Comparison of ENCODE assay signal across 16 cellular contexts in genomic region chr5:116361979-116362577, GRCh38.
DNase-seq lines count a peak whose midpoint lies in the region; ATAC-seq and TF ChIP-seq lines count a peak whose summit lies in the region.
"Had no signal": no experiment of that assay in that cellular context is flagged by ENCODE, and none has a peak within 500 bp of the region (broad histone marks: within the 10 kb centered on the region; RNA-seq: fewer than 3 reads in every experiment).

No MANE protein-coding gene starts in this region.

- H3K9me3 ChIP-seq in breast epithelium: no peaks in the 10 kb centered on the region
- no peaks in the 10 kb centered on the region for H3K9me3 ChIP-seq in mammary epithelial cell (replicated peaks; ENCODE audit: insufficient read depth, low read length)
- no peaks in the 10 kb centered on the region for H3K9me3 ChIP-seq in thoracic aorta

- in situ Hi-C loops in mammary epithelial cell (cut with MboI; ENCODE audit: low sequenced_read_pairs in 2 of 2): no loop called here

- H3K4me3 ChIP-seq in breast epithelium: peak overlapping the region; percentile 20 to 51 (median 42)
- H3K4me3 ChIP-seq in mammary epithelial cell (replicated peaks in 1 of 3; ENCODE audit: insufficient read depth in 1 of 3, low read depth in 2 of 3, low read length in 3 of 3): no peak overlapping the region
- H3K4me3 ChIP-seq in epithelial cell of esophagus (ENCODE audit: low read length): peak overlapping the region; percentile 33
- peak overlapping the region; percentile 67 for H3K4me3 ChIP-seq in thoracic aorta

- H3K27me3 ChIP-seq in breast epithelium (no peaks in the 10 kb centered on the region), mammary epithelial cell (ENCODE audit: insufficient read depth, low read length) (no peaks in the 10 kb centered on the region), thoracic aorta (replicated peaks; ENCODE audit: insufficient read depth) (no peaks in the 10 kb centered on the region)

- ATAC-seq in thoracic aorta (ENCODE audit: insufficient number of reproducible peaks, low FRiP score, low read depth) (no peak), GM19463 (IDR thresholded peaks at IDR 0.05; ENCODE audit: unreplicated experiment) (no peak)
- no peak for ATAC-seq in naive thymus-derived CD8-positive, alpha-beta T cell
- ATAC-seq: stimulated activated effector memory CD8-positive, alpha-beta T cell treated with anti-CD3 and anti-CD28 coated beads, Interleukin-12 subunit alpha, Interleukin-12 subunit beta, amount 100 ng/mL, for 72 hours had no signal

- no peak overlapping the region for H3K27ac ChIP-seq in breast epithelium
- no peak overlapping the region for H3K27ac ChIP-seq in mammary epithelial cell (ENCODE audit: insufficient read depth, low read depth, low read length)
- H3K27ac ChIP-seq in thoracic aorta: no peak overlapping the region

- BruUV-seq in mammary epithelial cell (replicated peaks; lab: Mats Ljungman, UMichigan): no TSS peak

- no peaks in the 10 kb centered on the region for H3K79me2 ChIP-seq in mammary epithelial cell (ENCODE audit: insufficient read depth, low read length)

- H3K9me3 Mint-ChIP-seq in nephron progenitor cell: no peaks in the 10 kb centered on the region
- peaks cover 0 to 9% (median 0%) of the 10 kb centered on the region in 9 donors for H3K9me3 Mint-ChIP-seq in naive thymus-derived CD8-positive, alpha-beta T cell
- H3K9me3 Mint-ChIP-seq: central memory CD8-positive, alpha-beta T cell; stimulated activated effector memory CD8-positive, alpha-beta T cell treated with anti-CD3 and anti-CD28 coated beads, Interleukin-12 subunit alpha, Interleukin-12 subunit beta, amount 100 ng/mL, for 72 hours had no signal

- no peak overlapping the region for H3K4me2 ChIP-seq in mammary epithelial cell (ENCODE audit: insufficient read depth, low read depth, low read length)

- H3K4me1 Mint-ChIP-seq in nephron progenitor cell: no peaks in the 10 kb centered on the region
- peaks cover 4 to 21% (median 7%) of the 10 kb centered on the region in 4 donors for H3K4me1 Mint-ChIP-seq in naive thymus-derived CD8-positive, alpha-beta T cell
- H3K4me1 Mint-ChIP-seq: stimulated activated effector memory CD8-positive, alpha-beta T cell treated with anti-CD3 and anti-CD28 coated beads, Interleukin-12 subunit alpha, Interleukin-12 subunit beta, amount 100 ng/mL, for 72 hours had no signal

- no peak overlapping the region for H3K27ac Mint-ChIP-seq in nephron progenitor cell
- no peak overlapping the region for H3K27ac Mint-ChIP-seq in naive thymus-derived CD8-positive, alpha-beta T cell
- H3K27ac Mint-ChIP-seq: stimulated activated effector memory CD8-positive, alpha-beta T cell treated with anti-CD3 and anti-CD28 coated beads, Interleukin-12 subunit alpha, Interleukin-12 subunit beta, amount 100 ng/mL, for 72 hours had no signal

- DNase-seq in breast epithelium (ENCODE audit: low spot score in 2 of 2): no peak
- no peak for DNase-seq in mammary epithelial cell
- DNase-seq in epithelial cell of esophagus (ENCODE audit: low read depth): peak; percentile 13
- DNase-seq in nephron progenitor cell: no peak
- DNase-seq in thoracic aorta (ENCODE audit: low spot score): no peak
- DNase-seq in NCI-H146 treated with DMSO at 0.1 percent for 48 hours (lab: John Stamatoyannopoulos, UW; ENCODE audit: unreplicated experiment): no peak
- DNase-seq in naive thymus-derived CD8-positive, alpha-beta T cell: no peak
- DNase-seq: 8988T; activated gamma-delta T cell treated with Interleukin-2 at 50 U/mL for 16 hours; erythroblast; NCI-H1105 treated with DMSO at 0.1 percent for 48 hours; NCI-H446; stimulated activated CD4-positive, alpha-beta T cell treated with anti-CD3 and anti-CD28 coated beads, Interleukin-4, amount 100 ng/mL, for 24 hours had no signal

- dilution Hi-C loops in mammary epithelial cell (cut with HindIII; ENCODE audit: low sequenced_read_pairs): no loop called here

- H4K20me1 ChIP-seq in mammary epithelial cell (ENCODE audit: insufficient read depth, low read length): no peaks in the 10 kb centered on the region

- intact Hi-C loops in breast epithelium (cut with DNase I; ENCODE audit: low total_unique reads): no loop called here
- intact Hi-C loops in mammary epithelial cell (cut with micrococcal nuclease): no loop called here

- H3K36me3 Mint-ChIP-seq in nephron progenitor cell (ENCODE audit: low read depth): no peaks in the 10 kb centered on the region
- H3K36me3 Mint-ChIP-seq in naive thymus-derived CD8-positive, alpha-beta T cell: peaks cover 10 to 42% (median 17%) of the 10 kb centered on the region in 3 donors
- H3K36me3 Mint-ChIP-seq: stimulated activated effector memory CD8-positive, alpha-beta T cell treated with anti-CD3 and anti-CD28 coated beads, Interleukin-12 subunit alpha, Interleukin-12 subunit beta, amount 100 ng/mL, for 72 hours had no signal

- no peaks in the 10 kb centered on the region for H3K4me1 ChIP-seq in breast epithelium
- no peaks in the 10 kb centered on the region for H3K4me1 ChIP-seq in mammary epithelial cell (ENCODE audit: insufficient read depth, low read length)
- peaks cover 3 to 27% of the 10 kb centered on the region in 2 donors for H3K4me1 ChIP-seq in thoracic aorta (ENCODE audit: control insufficient read depth in 1 of 2, low read depth in 2 of 2)

- no peak overlapping the region for H2AFZ ChIP-seq in mammary epithelial cell (ENCODE audit: low read depth, low read length)

- WGBS in mammary epithelial cell (ENCODE audit: low coverage, missing lambda C conversion rate): 92% methylated on average over 5 of the region's 6 CpGs

- H3K36me3 ChIP-seq in breast epithelium (no peaks in the 10 kb centered on the region), mammary epithelial cell (ENCODE audit: insufficient read depth, low read length) (no peaks in the 10 kb centered on the region), thoracic aorta (no peaks in the 10 kb centered on the region)

- POLR2A ChIA-PET in naive thymus-derived CD8-positive, alpha-beta T cell (lab: Charles Lee): no interaction called here

- H3K9ac ChIP-seq in mammary epithelial cell (ENCODE audit: insufficient read depth, low read length): no peak overlapping the region

- CTCF ChIA-PET in mammary epithelial cell (lab: Charles Lee; ENCODE audit: low non-redundant PET): no interaction called here

- TF ChIP-seq POLR2A in breast epithelium (IDR thresholded peaks at IDR 0.05): no peak

- no peak for TF ChIP-seq CTCF in breast epithelium (IDR thresholded peaks at IDR 0.05)
- TF ChIP-seq CTCF in mammary epithelial cell (conservative IDR thresholded peaks at IDR 0.05 in 1 of 2, IDR thresholded peaks at IDR 0.05 in 1 of 2; ENCODE audit: extremely low read depth in 1 of 2, insufficient read depth in 1 of 2, low read depth in 1 of 2, low read length in 2 of 2): no peak
- no peak for TF ChIP-seq CTCF in epithelial cell of esophagus (IDR thresholded peaks at IDR 0.05; ENCODE audit: insufficient read depth, low read depth, low read length, missing control alignments)
- no peak for TF ChIP-seq CTCF in nephron progenitor cell (IDR thresholded peaks at IDR 0.05)
- TF ChIP-seq CTCF in thoracic aorta (IDR thresholded peaks at IDR 0.05): no peak

- peak overlapping the region; percentile 84 for H3K4me3 Mint-ChIP-seq in nephron progenitor cell
- no peak overlapping the region for H3K4me3 Mint-ChIP-seq in naive thymus-derived CD8-positive, alpha-beta T cell
- H3K4me3 Mint-ChIP-seq: central memory CD8-positive, alpha-beta T cell; stimulated activated effector memory CD8-positive, alpha-beta T cell treated with anti-CD3 and anti-CD28 coated beads, Interleukin-12 subunit alpha, Interleukin-12 subunit beta, amount 100 ng/mL, for 72 hours had no signal

- H3K27me3 Mint-ChIP-seq in nephron progenitor cell (ENCODE audit: low read depth, poor library complexity): peaks cover 22% of the 10 kb centered on the region
- no peaks in the 10 kb centered on the region for H3K27me3 Mint-ChIP-seq in naive thymus-derived CD8-positive, alpha-beta T cell
- H3K27me3 Mint-ChIP-seq: central memory CD8-positive, alpha-beta T cell had no signal

Comparison
In these comparisons a context has a peak if more than half of its experiments do, and no peak if none do; other contexts are left out.
1. H3K4me3 ChIP-seq: peak in breast epithelium (3 of 3), epithelial cell of esophagus (single experiment) and thoracic aorta (single experiment); none in mammary epithelial cell (0 of 3).